19 cellular contexts compared by ENCODE assay signal in genomic region chr5:135324897-135325650, GRCh38.
A peak's percentile ranks its signal among the peaks of the same experiment; 100 is the strongest.
DNase-seq lines count a peak whose midpoint lies in the region; ATAC-seq, FAIRE-seq and TF ChIP-seq lines count a peak whose summit lies in the region.
"Had no signal": no experiment of that assay in that cellular context is flagged by ENCODE, and none has a peak within 500 bp of the region (broad histone marks: within the 10 kb centered on the region; RNA-seq: fewer than 3 reads in every experiment).

No MANE protein-coding gene starts in this region.

- peak in 6 of 7 experiments; percentile 7 to 67 (median 30) for DNase-seq in CD8-positive, alpha-beta T cell
- peak; percentile 42 for DNase-seq in HPDE6-E6E7 (ENCODE audit: extremely low spot score)
- DNase-seq in activated CD4-positive, alpha-beta T cell treated with anti-CD3 and anti-CD28 coated beads, Interleukin-2, amount 50 U/mL, for 1 hour, result peak; percentile 32
- DNase-seq in foreskin keratinocyte, result peak in 1 of 2 donors; percentile 40
- no peak for DNase-seq in OCI-M1 (lab: John Stamatoyannopoulos, UW)
- DNase-seq in small intestine, result no peak
- DNase-seq in foreskin melanocyte, result no peak
- DNase-seq: activated B cell treated with CpG ODN at 0.5 μM for 24 hours, adrenal gland, erythroblast, hippocampal formation, left ventricle myocardium superior, NCI-H2029 treated with DMSO at 0.1 percent for 48 hours, NCI-H748 treated with DMSO at 0.1 percent for 48 hours, sigmoid colon had no signal

- ATAC-seq in CD8-positive, alpha-beta T cell, result peak; percentile 80
- ATAC-seq in foreskin keratinocyte, result peak; percentile 50
- ATAC-seq: GM23338, left ventricle myocardium superior had no signal

- H3K4me1 Mint-ChIP-seq in CD8-positive, alpha-beta T cell (ENCODE audit: low read depth), result peaks cover 25% of the 10 kb centered on the region
- H3K4me1 Mint-ChIP-seq: activated B cell treated with CpG ODN at 0.5 μM for 24 hours, CD14-positive monocyte, GM23338 had no signal

- no peaks in the 10 kb centered on the region for H3K9me3 ChIP-seq in CD8-positive, alpha-beta T cell (ENCODE audit: low read length)
- H3K9me3 ChIP-seq in small intestine (ENCODE audit: control insufficient read depth, low read depth), result no peaks in the 10 kb centered on the region
- H3K9me3 ChIP-seq: adrenal gland, sigmoid colon had no signal

- no peak overlapping the region for H3K4me3 ChIP-seq in CD8-positive, alpha-beta T cell (ENCODE audit: low read depth, low read length)
- no peak overlapping the region for H3K4me3 ChIP-seq in small intestine (ENCODE audit: low read depth in 1 of 2, low read length in 2 of 2)
- H3K4me3 ChIP-seq: adrenal gland, GM23338, neural progenitor cell, sigmoid colon had no signal

- POLR2A ChIA-PET in CD8-positive, alpha-beta T cell (lab: Charles Lee), result interaction anchor here (1.1 kb wide), 1 partner anchor 21 kb away, joined by 3 read pairs; no protein-coding TSS in a partner anchor

- WGBS in small intestine, 3 donors, result 75 to 81% (median 77%) methylated on average over 17 of the region's 17 CpGs

- no peaks in the 10 kb centered on the region for H3K9me3 Mint-ChIP-seq in CD8-positive, alpha-beta T cell
- H3K9me3 Mint-ChIP-seq: activated B cell treated with CpG ODN at 0.5 μM for 24 hours, GM23338, neural progenitor cell had no signal

- no peak for FAIRE-seq in small intestine (lab: Jason Lieb, UNC)
- FAIRE-seq: G401.6 had no signal

- CTCF ChIA-PET in CD8-positive, alpha-beta T cell (lab: Charles Lee), result interaction anchor here (0.6 to 1.8 kb wide), 5 partner anchors 8 to 1795 kb away, joined by 3 to 6 read pairs (median 3); no protein-coding TSS in a partner anchor

- H3K36me3 ChIP-seq in CD8-positive, alpha-beta T cell (ENCODE audit: insufficient read depth, low read length), result no peaks in the 10 kb centered on the region
- H3K36me3 ChIP-seq in small intestine (ENCODE audit: control insufficient read depth in 2 of 2, insufficient read depth in 2 of 2, low read length in 2 of 2), result peaks cover 0 to 2% of the 10 kb centered on the region in 2 donors
- H3K36me3 ChIP-seq: adrenal gland, neural progenitor cell, sigmoid colon had no signal

- no peak overlapping the region for H3K27ac ChIP-seq in CD8-positive, alpha-beta T cell (ENCODE audit: low read depth, low read length)
- no peak overlapping the region for H3K27ac ChIP-seq in foreskin keratinocyte
- H3K27ac ChIP-seq in small intestine (ENCODE audit: low read depth in 1 of 2, low read length in 1 of 2), result no peak overlapping the region
- H3K27ac ChIP-seq: adrenal gland, neural progenitor cell, sigmoid colon had no signal

- H3K4me3 Mint-ChIP-seq in CD8-positive, alpha-beta T cell, result peak overlapping the region; percentile 0
- H3K4me3 Mint-ChIP-seq: activated B cell treated with CpG ODN at 0.5 μM for 24 hours, CD14-positive monocyte, GM23338, neural progenitor cell had no signal

- no peaks in the 10 kb centered on the region for H3K27me3 Mint-ChIP-seq in CD8-positive, alpha-beta T cell (ENCODE audit: low read depth)
- H3K27me3 Mint-ChIP-seq: activated B cell treated with CpG ODN at 0.5 μM for 24 hours had no signal

- peaks cover 4% of the 10 kb centered on the region for H3K36me3 Mint-ChIP-seq in CD8-positive, alpha-beta T cell

- peak overlapping the region; percentile 15 for H3K27ac Mint-ChIP-seq in CD8-positive, alpha-beta T cell
- H3K27ac Mint-ChIP-seq: activated B cell treated with CpG ODN at 0.5 μM for 24 hours, GM23338, neural progenitor cell had no signal

- intact Hi-C loops in CD8-positive, alpha-beta T cell (cut with DNase I, micrococcal nuclease), result loop anchor here in 1 of 2 experiments (2.0 kb wide), 1 partner anchor 134 kb away; no protein-coding TSS in a partner anchor

- H3K27me3 ChIP-seq in CD8-positive, alpha-beta T cell (ENCODE audit: insufficient read depth, low read length), result no peaks in the 10 kb centered on the region
- H3K27me3 ChIP-seq in foreskin keratinocyte (peaks cover 16% of the 10 kb centered on the region), small intestine (ENCODE audit: control insufficient read depth in 2 of 2, insufficient read depth in 2 of 2, low read length in 2 of 2) (no peaks in the 10 kb centered on the region)
- H3K27me3 ChIP-seq: adrenal gland, neural progenitor cell, sigmoid colon had no signal

- peaks cover 20% of the 10 kb centered on the region for H3K4me1 ChIP-seq in CD8-positive, alpha-beta T cell (ENCODE audit: insufficient read depth, low read length)
- H3K4me1 ChIP-seq in foreskin keratinocyte (no peaks in the 10 kb centered on the region), small intestine (ENCODE audit: control insufficient read depth in 2 of 2, insufficient read depth in 1 of 2, low read depth in 1 of 2, low read length in 1 of 2) (no peaks in the 10 kb centered on the region)
- H3K4me1 ChIP-seq: adrenal gland, neural progenitor cell, sigmoid colon had no signal

- TF ChIP-seq CTCF in CD8-positive, alpha-beta T cell (IDR thresholded peaks at IDR 0.05), result no peak
- TF ChIP-seq CTCF in foreskin keratinocyte (conservative IDR thresholded peaks at IDR 0.05), result no peak

Comparison
In these comparisons a context has a peak if more than half of its experiments do, and no peak if none do; other contexts are left out.
1. DNase-seq: peak in CD8-positive, alpha-beta T cell (6 of 7), HPDE6-E6E7 (single experiment) and activated CD4-positive, alpha-beta T cell treated with anti-CD3 and anti-CD28 coated beads, Interleukin-2, amount 50 U/mL, for 1 hour (single experiment); none in OCI-M1 (single experiment), small intestine (single experiment) and foreskin melanocyte (single experiment).